8 cellular contexts compared by ENCODE assay signal in the genomic region with DNA sequence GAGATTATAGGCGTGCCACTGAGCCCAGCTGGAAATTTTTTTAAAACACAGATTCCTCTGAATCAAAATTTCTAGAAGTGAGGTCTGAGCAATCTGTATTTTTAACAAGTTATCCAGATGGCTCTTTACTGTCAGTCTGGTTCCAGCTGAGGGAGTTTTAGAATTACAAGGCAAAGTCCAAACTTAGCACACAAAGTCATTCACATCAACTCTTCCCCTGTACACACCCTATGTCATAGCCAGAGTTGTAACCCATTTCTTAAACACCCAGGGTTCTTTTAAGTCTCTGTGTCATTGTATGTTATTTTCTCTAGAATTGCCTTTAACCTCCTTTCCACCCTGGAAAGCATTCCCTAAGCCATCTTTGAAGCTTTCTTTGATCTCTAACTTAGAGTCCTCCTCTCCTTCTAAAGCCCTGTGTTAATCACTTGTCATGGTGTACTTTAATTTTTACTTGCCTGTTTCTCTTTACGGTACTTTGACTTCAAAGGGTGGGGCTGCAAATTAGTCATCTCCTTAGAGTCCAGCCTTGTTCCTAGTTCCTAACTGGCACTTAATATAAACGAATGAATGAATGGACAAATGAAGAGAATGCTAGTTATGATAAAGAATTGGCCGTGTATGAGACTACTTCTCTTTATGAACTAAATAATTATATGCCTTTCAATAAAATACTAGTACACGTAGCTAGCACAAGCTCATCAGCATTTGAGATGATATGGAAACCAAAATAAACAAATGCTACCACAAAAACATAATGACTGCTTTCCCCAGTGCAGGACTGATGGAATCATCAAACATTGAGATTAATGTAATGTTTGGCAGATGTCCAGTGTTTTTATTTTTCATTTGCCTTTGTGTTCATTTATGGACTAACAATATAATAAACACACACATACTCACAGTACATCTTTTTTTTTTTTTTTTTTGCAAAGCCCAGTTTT. TPM values are rescaled to one million over a fixed set of nuclear protein-coding genes. Genes with fewer than 3 reads are reported as not detected.
DNase-seq lines count a peak whose midpoint lies in the region; ATAC-seq, FAIRE-seq and TF ChIP-seq lines count a peak whose summit lies in the region.

No MANE protein-coding gene starts in this region.

- H3K9me3 ChIP-seq in CD4-positive, alpha-beta memory T cell (ENCODE audit: control insufficient read depth in 1 of 2, low read length in 2 of 2), result no peaks in the 10 kb centered on the region
- no peaks in the 10 kb centered on the region for H3K9me3 ChIP-seq in liver (ENCODE audit: control insufficient read depth in 4 of 4, low read length in 3 of 4)

- POLR2A ChIA-PET in CD4-positive, alpha-beta memory T cell (lab: Charles Lee; ENCODE audit: partially characterized antibody), result interaction anchor here (1.1 to 3.8 kb wide), 6 partner anchors 9 to 121 kb away, joined by 3 to 15 read pairs (median 4); a partner anchor contains a TSS
- POLR2A ChIA-PET in activated naive CD8-positive, alpha-beta T cell treated with anti-CD3 and anti-CD28 coated beads, Interleukin-2, amount 10 ng/mL, durations not matched to agents 7 days and 5 days (lab: Charles Lee), result interaction anchor here (0.7 to 4.6 kb wide), 4 partner anchors 10 to 122 kb away, joined by 3 to 79 read pairs (median 16); a partner anchor contains a TSS

- peaks cover 32% of the 10 kb centered on the region for H3K4me1 ChIP-seq in CD4-positive, alpha-beta memory T cell (ENCODE audit: insufficient read depth, low read length)
- peaks cover 0 to 3% (median 0%) of the 10 kb centered on the region in 4 donors for H3K4me1 ChIP-seq in liver (ENCODE audit: control insufficient read depth in 4 of 4, insufficient read depth in 4 of 4, low read length in 3 of 4)

- H3K9ac ChIP-seq in liver (ENCODE audit: low read depth in 1 of 2, low read length in 2 of 2), result no peak overlapping the region

- H3K9me3 Mint-ChIP-seq in CD4-positive, alpha-beta memory T cell, result no peaks in the 10 kb centered on the region
- H3K9me3 Mint-ChIP-seq in activated naive CD8-positive, alpha-beta T cell treated with anti-CD3 and anti-CD28 coated beads, Interleukin-2, amount 10 ng/mL, durations not matched to agents 7 days and 5 days, result no peaks in the 10 kb centered on the region

- DNase-seq in CD4-positive, alpha-beta memory T cell, result no peak
- peak; percentile 81 for DNase-seq in HT-29 (ENCODE audit: low spot score)
- DNase-seq in activated naive CD8-positive, alpha-beta T cell treated with anti-CD3 and anti-CD28 coated beads, Interleukin-2, amount 10 ng/mL, durations not matched to agents 7 days and 5 days, result no peak
- no peak for DNase-seq in SKM-1 treated with dmso at 0.1 percent for 144 hours (lab: John Stamatoyannopoulos, UW; ENCODE audit: unreplicated experiment)
- DNase-seq in GM12891 (ENCODE audit: insufficient read length, low spot score), result no peak
- DNase-seq in KBM-7, result no peak
- DNase-seq in activated CD4-positive, alpha-beta T cell treated with anti-CD3 and anti-CD28 coated beads, Interleukin-2, amount 50 U/mL, for 48 hours, result no peak

- TF ChIP-seq POLR2A in GM12891 (IDR thresholded peaks at IDR 0.05; ENCODE audit: low read depth, low read length), result no peak

- peaks cover 2 to 11% of the 10 kb centered on the region in 2 donors for H3K36me3 Mint-ChIP-seq in CD4-positive, alpha-beta memory T cell
- H3K36me3 Mint-ChIP-seq in activated naive CD8-positive, alpha-beta T cell treated with anti-CD3 and anti-CD28 coated beads, Interleukin-2, amount 10 ng/mL, durations not matched to agents 7 days and 5 days, result peaks cover 30% of the 10 kb centered on the region

- 62% methylated on average over 5 of the region's 5 CpGs for WGBS in liver

- intact Hi-C loops in CD4-positive, alpha-beta memory T cell (cut with micrococcal nuclease), result no loop called here

- H3K36me3 ChIP-seq in CD4-positive, alpha-beta memory T cell (ENCODE audit: insufficient read depth, low read length), result no peaks in the 10 kb centered on the region
- H3K36me3 ChIP-seq in liver (ENCODE audit: control insufficient read depth in 4 of 4, insufficient read depth in 3 of 4, low read depth in 1 of 4, low read length in 3 of 4), result no peaks in the 10 kb centered on the region

- H3K4me3 Mint-ChIP-seq in CD4-positive, alpha-beta memory T cell, result peak overlapping the region in 6 of 8 donors; percentile 52 to 82 (median 72)
- H3K4me3 Mint-ChIP-seq in activated naive CD8-positive, alpha-beta T cell treated with anti-CD3 and anti-CD28 coated beads, Interleukin-2, amount 10 ng/mL, durations not matched to agents 7 days and 5 days, result peak overlapping the region; percentile 70

- in situ Hi-C loops in KBM-7 (cut with MboI; ENCODE audit: low pct_unique_long_range_greater_than_20kb, low sequenced_read_pairs), result no loop called here

- no peak overlapping the region for H3K4me3 ChIP-seq in CD4-positive, alpha-beta memory T cell (ENCODE audit: low read length in 2 of 2)
- no peak overlapping the region for H3K4me3 ChIP-seq in liver (ENCODE audit: low read depth in 1 of 3, low read length in 3 of 3)

- H3K4me1 Mint-ChIP-seq in CD4-positive, alpha-beta memory T cell, result peaks cover 31 to 47% (median 38%) of the 10 kb centered on the region in 4 donors
- H3K4me1 Mint-ChIP-seq in activated naive CD8-positive, alpha-beta T cell treated with anti-CD3 and anti-CD28 coated beads, Interleukin-2, amount 10 ng/mL, durations not matched to agents 7 days and 5 days, result peaks cover 51% of the 10 kb centered on the region

- CTCF ChIA-PET in CD4-positive, alpha-beta memory T cell (lab: Charles Lee; ENCODE audit: partially characterized antibody), result interaction anchor here (1.6 kb wide), 1 partner anchor 9 kb away, joined by 7 read pairs; no protein-coding TSS in a partner anchor

- no peak overlapping the region for H3K27ac ChIP-seq in CD4-positive, alpha-beta memory T cell (ENCODE audit: low read depth, low read length)
- H3K27ac ChIP-seq in liver (ENCODE audit: low read depth in 1 of 2, low read length in 2 of 2), result no peak overlapping the region

- no peaks in the 10 kb centered on the region for H3K27me3 Mint-ChIP-seq in CD4-positive, alpha-beta memory T cell
- no peaks in the 10 kb centered on the region for H3K27me3 Mint-ChIP-seq in activated naive CD8-positive, alpha-beta T cell treated with anti-CD3 and anti-CD28 coated beads, Interleukin-2, amount 10 ng/mL, durations not matched to agents 7 days and 5 days

- H3K27me3 ChIP-seq in CD4-positive, alpha-beta memory T cell (ENCODE audit: insufficient read depth, low read length), result no peaks in the 10 kb centered on the region
- no peaks in the 10 kb centered on the region for H3K27me3 ChIP-seq in liver (ENCODE audit: control insufficient read depth in 4 of 4, insufficient read depth in 4 of 4, low read length in 3 of 4)

- ATAC-seq in activated naive CD8-positive, alpha-beta T cell treated with anti-CD3 and anti-CD28 coated beads, Interleukin-2, amount 10 ng/mL, durations not matched to agents 7 days and 5 days (ENCODE audit: low read depth), result no peak

- no peak for TF ChIP-seq CTCF in liver (IDR thresholded peaks at IDR 0.05; ENCODE audit: low read depth, low read length, missing input control)

- FAIRE-seq in GM12891 (lab: Jason Lieb, UNC), result no peak

- H3K27ac Mint-ChIP-seq in CD4-positive, alpha-beta memory T cell, result peak overlapping the region; percentile 81 to 97 (median 91)
- peak overlapping the region; percentile 92 for H3K27ac Mint-ChIP-seq in activated naive CD8-positive, alpha-beta T cell treated with anti-CD3 and anti-CD28 coated beads, Interleukin-2, amount 10 ng/mL, durations not matched to agents 7 days and 5 days

- no peak for TF ChIP-seq RAD21 in liver (IDR thresholded peaks at IDR 0.05)

TF ChIP-seq in liver, 16 proteins besides CTCF, POLR2A, EP300 and RAD21:
- TF ChIP-seq RXRA (IDR thresholded peaks at IDR 0.05) (no peak), HNF4G (IDR thresholded peaks at IDR 0.05) (peak; percentile 20), SP1 (IDR thresholded peaks at IDR 0.05) (peak; percentile 53), HNF4A (conservative IDR thresholded peaks at IDR 0.05) (peak; percentile 72 to 85)

TF ChIP-seq in GM12891, 5 proteins besides CTCF, POLR2A, EP300 and RAD21:
- TF ChIP-seq PAX5 (IDR thresholded peaks at IDR 0.05; ENCODE audit: insufficient read depth, low read length, severe bottlenecking) (no peak), TAF1 (IDR thresholded peaks at IDR 0.05; ENCODE audit: low read depth, low read length) (no peak), POU2F2 (IDR thresholded peaks at IDR 0.05; ENCODE audit: low read depth, low read length) (no peak), SPI1 (IDR thresholded peaks at IDR 0.05; ENCODE audit: low read depth, low read length) (no peak), POLR2AphosphoS5 (IDR thresholded peaks at IDR 0.05; ENCODE audit: low read depth, low read length) (no peak)

RNA-seq across cellular contexts. Expression of a gene that starts 12.0 kb away (rescaled TPM):
- 100 to 1,000 TPM; 247 to 251 TPM for total RNA-seq in CD4-positive, alpha-beta memory T cell
- polyA plus RNA-seq in CD4-positive, alpha-beta memory T cell, result 100 to 1,000 TPM; 541 to 567 TPM
- total RNA-seq in HT-29 (2014; rRNA removed; shearing (Covaris generic)), result 153 and 164 TPM in 2 replicates
- 100 to 1,000 TPM; 408 to 414 TPM for total RNA-seq in activated naive CD8-positive, alpha-beta T cell treated with anti-CD3 and anti-CD28 coated beads, Interleukin-2, amount 10 ng/mL, durations not matched to agents 7 days and 5 days
- 10 to 100 TPM; 63.6 to 99.6 TPM for total RNA-seq in liver
- polyA plus RNA-seq in liver, result 10 to 100 TPM; 34.4 to 39.9 TPM
- polyA plus RNA-seq in GM12891 (2012; ENCODE audit: low read depth, missing spikeins), result 288 TPM
